1 cellular context compared by ENCODE assay signal in the genomic region with DNA sequence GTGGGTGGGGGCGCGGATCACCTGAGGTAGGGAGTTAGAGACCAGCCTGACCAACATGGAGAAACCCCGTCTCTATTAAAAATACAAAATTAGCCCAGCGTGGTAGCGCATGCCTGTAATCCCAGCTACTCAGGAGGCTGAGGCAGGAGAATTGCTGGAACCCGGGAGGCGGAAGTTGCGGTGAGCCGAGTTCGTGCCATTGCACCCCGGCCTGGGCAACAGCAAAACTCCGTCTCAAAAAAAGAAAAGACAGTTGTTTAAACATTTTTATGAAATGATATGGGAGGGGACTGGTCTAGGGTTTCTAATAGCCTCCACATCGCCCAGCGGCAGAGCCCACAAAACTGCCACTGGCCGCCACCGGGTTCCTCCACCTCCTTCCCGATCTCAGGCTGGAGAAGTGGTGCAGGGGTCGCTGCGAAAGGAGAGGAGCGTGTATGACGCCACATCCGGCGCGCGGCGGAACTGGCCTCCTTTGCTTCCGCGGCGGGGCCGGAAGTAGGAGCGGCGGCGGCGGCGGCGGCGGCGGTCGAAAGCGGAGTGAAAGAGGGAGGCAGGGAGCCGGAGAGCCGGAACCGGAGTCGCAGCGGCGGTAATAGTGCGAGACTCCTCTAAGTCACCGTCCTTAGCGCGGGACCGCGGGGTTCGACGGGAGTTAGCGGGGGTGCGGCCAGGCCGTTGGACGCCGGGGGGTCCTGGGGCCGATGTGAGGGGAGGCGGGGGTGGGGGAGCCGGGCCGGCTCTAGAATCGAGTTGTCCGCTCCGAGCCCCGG.
A peak's percentile ranks its signal among the peaks of the same experiment; 100 is the strongest.
TF ChIP-seq lines count a peak whose summit lies in the region.

Gene PPP4C (plus strand): TSS at position 492 of the 773 bp plus-strand sequence. CDS start 384 bp downstream, outside the sequence.

TF ChIP-seq in K562, 482 proteins besides CTCF, POLR2A, EP300 and RAD21 (continued from another document and continues in another):
- TF ChIP-seq, protein P1, sequence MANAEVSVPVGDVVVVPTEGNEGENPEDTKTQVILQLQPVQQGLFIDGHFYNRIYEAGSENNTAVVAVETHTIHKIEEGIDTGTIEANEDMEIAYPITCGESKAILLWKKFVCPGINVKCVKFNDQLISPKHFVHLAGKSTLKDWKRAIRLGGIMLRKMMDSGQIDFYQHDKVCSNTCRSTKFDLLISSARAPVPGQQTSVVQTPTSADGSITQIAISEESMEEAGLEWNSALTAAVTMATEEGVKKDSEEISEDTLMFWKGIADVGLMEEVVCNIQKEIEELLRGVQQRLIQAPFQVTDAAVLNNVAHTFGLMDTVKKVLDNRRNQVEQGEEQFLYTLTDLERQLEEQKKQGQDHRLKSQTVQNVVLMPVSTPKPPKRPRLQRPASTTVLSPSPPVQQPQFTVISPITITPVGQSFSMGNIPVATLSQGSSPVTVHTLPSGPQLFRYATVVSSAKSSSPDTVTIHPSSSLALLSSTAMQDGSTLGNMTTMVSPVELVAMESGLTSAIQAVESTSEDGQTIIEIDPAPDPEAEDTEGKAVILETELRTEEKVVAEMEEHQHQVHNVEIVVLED (CRISPR knock-in tag; IDR thresholded peaks at IDR 0.05) = peak; percentile 20; the same call in 1 of the 2 replicates
- TF ChIP-seq MED1 (CRISPR knock-in tag; IDR thresholded peaks at IDR 0.05; ENCODE audit: borderline replicate concordance) (0 out of 2 replicates have a peak, but pooled peaks have one; percentile 73), MEF2D (tag; conservative IDR thresholded peaks at IDR 0.05; ENCODE audit: low read depth) (no peak), NCOA1 (IDR thresholded peaks at IDR 0.05; ENCODE audit: low read depth) (peak; percentile 27; the same call in 1 of the 2 replicates), KDM4B (IDR thresholded peaks at IDR 0.05; ENCODE audit: borderline replicate concordance in 2 of 2, low read depth in 1 of 2) (peak in 1 of 2 experiments; percentile 78; a peak in 2 of 4 replicates), HDAC8 (tag; IDR thresholded peaks at IDR 0.05) (no peak), SIX5 (IDR thresholded peaks at IDR 0.05; ENCODE audit: borderline replicate concordance in 1 of 2, insufficient read depth in 1 of 2, low read depth in 1 of 2, low read length in 2 of 2) (0 out of 4 replicates have a peak, but pooled peaks of 1 of the 2 experiments have one; percentile 7), YY1 (IDR thresholded peaks at IDR 0.05; ENCODE audit: borderline replicate concordance in 1 of 3, control insufficient read depth in 1 of 3, extremely low read depth in 1 of 3, insufficient read depth in 3 of 3, insufficient read length in 1 of 3, insufficient replicate concordance in 2 of 3, low read depth in 1 of 3, low read length in 2 of 3) (peak in 2 of 3 experiments; percentile 15 to 53), KDM5B (IDR thresholded peaks at IDR 0.05; ENCODE audit: insufficient replicate concordance, low read depth, low read length) (peak; percentile 38), POLR2H (tag; IDR thresholded peaks at IDR 0.05; ENCODE audit: low read depth) (peak; percentile 94), TBP (optimal IDR thresholded peaks at IDR 0.05; ENCODE audit: low read depth, low read length) (peak; percentile 86), CSDE1 (IDR thresholded peaks at IDR 0.05) (0 out of 4 replicates have a peak, but pooled peaks of 1 of the 2 experiments have one; percentile 46), ZBTB9 (CRISPR knock-in tag; IDR thresholded peaks at IDR 0.05) (0 out of 2 replicates have a peak, but pooled peaks have one; percentile 41), JUN (IDR thresholded peaks at IDR 0.05; ENCODE audit: borderline replicate concordance, low read depth, low read length) (no peak), JUN (CRISPR knock-in tag; IDR thresholded peaks at IDR 0.05; ENCODE audit: borderline replicate concordance) (0 out of 2 replicates have a peak, but pooled peaks have one; percentile 21), MYC (IDR thresholded peaks at IDR 0.05; ENCODE audit: low read depth, low read length) (peak; percentile 44; the same call in 1 of the 2 replicates), MYC (CRISPR knock-in tag; IDR thresholded peaks at IDR 0.05; ENCODE audit: borderline replicate concordance, low read depth) (peak; percentile 19; the same call in 1 of the 2 replicates), KHSRP (IDR thresholded peaks at IDR 0.05) (no peak), JUND (IDR thresholded peaks at IDR 0.05; ENCODE audit: borderline replicate concordance, low read depth, low read length) (peak; percentile 60; the same call in 1 of the 2 replicates), JUND (tag; IDR thresholded peaks at IDR 0.05; ENCODE audit: borderline replicate concordance, low read depth, low read length) (peak; percentile 39; the same call in 1 of the 3 replicates), ZFX (CRISPR knock-in tag; IDR thresholded peaks at IDR 0.05) (peak; percentile 65), ELF2 (CRISPR knock-in tag; IDR thresholded peaks at IDR 0.05) (peak; percentile 80), ATF1 (CRISPR knock-in tag; IDR thresholded peaks at IDR 0.05) (peak; percentile 28; the same call in 1 of the 2 replicates), ATF1 (tag; IDR thresholded peaks at IDR 0.05) (peak; percentile 91), ZNF589 (CRISPR knock-in tag; IDR thresholded peaks at IDR 0.05; ENCODE audit: low read depth) (0 out of 2 replicates have a peak, but pooled peaks have one; percentile 36), BRD4 (IDR thresholded peaks at IDR 0.05) (peak; percentile 82; the same call in 1 of the 2 replicates), FOXA3 (CRISPR knock-in tag; conservative IDR thresholded peaks at IDR 0.05 in 1 of 2, IDR thresholded peaks at IDR 0.05 in 1 of 2) (peak in 1 of 2 experiments; percentile 2; a peak in 1 of 4 replicates), ZBTB26 (CRISPR knock-in tag; IDR thresholded peaks at IDR 0.05) (peak; percentile 46; the same call in 1 of the 2 replicates), NFRKB (IDR thresholded peaks at IDR 0.05; ENCODE audit: low read depth) (0 out of 2 replicates have a peak, but pooled peaks have one; percentile 57), ETV5 (CRISPR knock-in tag; IDR thresholded peaks at IDR 0.05; ENCODE audit: low read depth) (peak; percentile 84), TRIM24 (IDR thresholded peaks at IDR 0.05) (no peak), FIP1L1 (IDR thresholded peaks at IDR 0.05; ENCODE audit: low read depth, low read length, poor library complexity, severe bottlenecking) (peak; percentile 28), E2F8 (IDR thresholded peaks at IDR 0.05; ENCODE audit: low read depth, partially characterized antibody) (peak; percentile 94), MBD2 (IDR thresholded peaks at IDR 0.05; ENCODE audit: borderline replicate concordance, low read depth) (peak; percentile 86; the same call in 1 of the 2 replicates), VEZF1 (CRISPR knock-in tag; IDR thresholded peaks at IDR 0.05) (peak; percentile 54)
- TF ChIP-seq, protein P2, sequence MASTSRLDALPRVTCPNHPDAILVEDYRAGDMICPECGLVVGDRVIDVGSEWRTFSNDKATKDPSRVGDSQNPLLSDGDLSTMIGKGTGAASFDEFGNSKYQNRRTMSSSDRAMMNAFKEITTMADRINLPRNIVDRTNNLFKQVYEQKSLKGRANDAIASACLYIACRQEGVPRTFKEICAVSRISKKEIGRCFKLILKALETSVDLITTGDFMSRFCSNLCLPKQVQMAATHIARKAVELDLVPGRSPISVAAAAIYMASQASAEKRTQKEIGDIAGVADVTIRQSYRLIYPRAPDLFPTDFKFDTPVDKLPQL (IDR thresholded peaks at IDR 0.05; ENCODE audit: extremely low read depth, insufficient read length) = no peak
- TF ChIP-seq, protein P3, sequence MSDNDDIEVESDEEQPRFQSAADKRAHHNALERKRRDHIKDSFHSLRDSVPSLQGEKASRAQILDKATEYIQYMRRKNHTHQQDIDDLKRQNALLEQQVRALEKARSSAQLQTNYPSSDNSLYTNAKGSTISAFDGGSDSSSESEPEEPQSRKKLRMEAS (CRISPR knock-in tag; IDR thresholded peaks at IDR 0.05) = 0 out of 2 replicates have a peak, but pooled peaks have one; percentile 36
- TF ChIP-seq, protein P4, sequence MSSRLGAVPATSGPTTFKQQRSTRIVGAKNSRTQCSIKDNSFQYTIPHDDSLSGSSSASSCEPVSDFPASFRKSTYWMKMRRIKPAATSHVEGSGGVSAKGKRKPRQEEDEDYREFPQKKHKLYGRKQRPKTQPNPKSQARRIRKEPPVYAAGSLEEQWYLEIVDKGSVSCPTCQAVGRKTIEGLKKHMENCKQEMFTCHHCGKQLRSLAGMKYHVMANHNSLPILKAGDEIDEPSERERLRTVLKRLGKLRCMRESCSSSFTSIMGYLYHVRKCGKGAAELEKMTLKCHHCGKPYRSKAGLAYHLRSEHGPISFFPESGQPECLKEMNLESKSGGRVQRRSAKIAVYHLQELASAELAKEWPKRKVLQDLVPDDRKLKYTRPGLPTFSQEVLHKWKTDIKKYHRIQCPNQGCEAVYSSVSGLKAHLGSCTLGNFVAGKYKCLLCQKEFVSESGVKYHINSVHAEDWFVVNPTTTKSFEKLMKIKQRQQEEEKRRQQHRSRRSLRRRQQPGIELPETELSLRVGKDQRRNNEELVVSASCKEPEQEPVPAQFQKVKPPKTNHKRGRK (tag; IDR thresholded peaks at IDR 0.05) = no peak
- TF ChIP-seq, protein P5, sequence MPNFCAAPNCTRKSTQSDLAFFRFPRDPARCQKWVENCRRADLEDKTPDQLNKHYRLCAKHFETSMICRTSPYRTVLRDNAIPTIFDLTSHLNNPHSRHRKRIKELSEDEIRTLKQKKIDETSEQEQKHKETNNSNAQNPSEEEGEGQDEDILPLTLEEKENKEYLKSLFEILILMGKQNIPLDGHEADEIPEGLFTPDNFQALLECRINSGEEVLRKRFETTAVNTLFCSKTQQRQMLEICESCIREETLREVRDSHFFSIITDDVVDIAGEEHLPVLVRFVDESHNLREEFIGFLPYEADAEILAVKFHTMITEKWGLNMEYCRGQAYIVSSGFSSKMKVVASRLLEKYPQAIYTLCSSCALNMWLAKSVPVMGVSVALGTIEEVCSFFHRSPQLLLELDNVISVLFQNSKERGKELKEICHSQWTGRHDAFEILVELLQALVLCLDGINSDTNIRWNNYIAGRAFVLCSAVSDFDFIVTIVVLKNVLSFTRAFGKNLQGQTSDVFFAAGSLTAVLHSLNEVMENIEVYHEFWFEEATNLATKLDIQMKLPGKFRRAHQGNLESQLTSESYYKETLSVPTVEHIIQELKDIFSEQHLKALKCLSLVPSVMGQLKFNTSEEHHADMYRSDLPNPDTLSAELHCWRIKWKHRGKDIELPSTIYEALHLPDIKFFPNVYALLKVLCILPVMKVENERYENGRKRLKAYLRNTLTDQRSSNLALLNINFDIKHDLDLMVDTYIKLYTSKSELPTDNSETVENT (CRISPR knock-in tag; IDR thresholded peaks at IDR 0.05) = peak; percentile 56; the same call in 1 of the 2 replicates
- TF ChIP-seq, protein P6, sequence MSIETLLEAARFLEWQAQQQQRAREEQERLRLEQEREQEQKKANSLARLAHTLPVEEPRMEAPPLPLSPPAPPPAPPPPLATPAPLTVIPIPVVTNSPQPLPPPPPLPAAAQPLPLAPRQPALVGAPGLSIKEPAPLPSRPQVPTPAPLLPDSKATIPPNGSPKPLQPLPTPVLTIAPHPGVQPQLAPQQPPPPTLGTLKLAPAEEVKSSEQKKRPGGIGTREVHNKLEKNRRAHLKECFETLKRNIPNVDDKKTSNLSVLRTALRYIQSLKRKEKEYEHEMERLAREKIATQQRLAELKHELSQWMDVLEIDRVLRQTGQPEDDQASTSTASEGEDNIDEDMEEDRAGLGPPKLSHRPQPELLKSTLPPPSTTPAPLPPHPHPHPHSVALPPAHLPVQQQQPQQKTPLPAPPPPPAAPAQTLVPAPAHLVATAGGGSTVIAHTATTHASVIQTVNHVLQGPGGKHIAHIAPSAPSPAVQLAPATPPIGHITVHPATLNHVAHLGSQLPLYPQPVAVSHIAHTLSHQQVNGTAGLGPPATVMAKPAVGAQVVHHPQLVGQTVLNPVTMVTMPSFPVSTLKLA (conservative IDR thresholded peaks at IDR 0.05) = peak; percentile 65 to 78
